In genomic region chr3:126509565-126510322, GRCh38 we compare ENCODE assay signal across 20 cellular contexts. TPM values are rescaled to one million over a fixed set of nuclear protein-coding genes. Genes with fewer than 3 reads are reported as not detected.
DNase-seq lines count a peak whose midpoint lies in the region; ATAC-seq, FAIRE-seq and TF ChIP-seq lines count a peak whose summit lies in the region.
"Had no signal": no experiment of that assay in that cellular context is flagged by ENCODE, and none has a peak within 500 bp of the region (broad histone marks: within the 10 kb centered on the region; RNA-seq: fewer than 3 reads in every experiment).

No MANE protein-coding gene starts in this region.

- H3K36me3 ChIP-seq in K562 (ENCODE audit: control insufficient read depth, insufficient read depth, low read length) (no peaks in the 10 kb centered on the region), lower lobe of right lung (no peaks in the 10 kb centered on the region)
- H3K36me3 ChIP-seq: brain microvascular endothelial cell had no signal

- H2AFZ ChIP-seq in K562 (ENCODE audit: low read depth, low read length) (no peak overlapping the region), H9 (ENCODE audit: low read length) (no peak overlapping the region)

- H3K79me2 ChIP-seq in K562 (ENCODE audit: control insufficient read depth, insufficient read depth, low read length) (no peaks in the 10 kb centered on the region), H9 (ENCODE audit: insufficient read depth, low read length) (no peaks in the 10 kb centered on the region)

- peaks cover 0 to 11% of the 10 kb centered on the region in 2 experiments; a peak in 2 of 5 replicates for H3K4me1 ChIP-seq in K562 (replicated peaks in 1 of 2; ENCODE audit: control insufficient read depth in 2 of 2, insufficient read depth in 2 of 2, low read length in 2 of 2)
- H3K4me1 ChIP-seq in lower lobe of right lung: no peaks in the 10 kb centered on the region
- H3K4me1 ChIP-seq in H9 (ENCODE audit: insufficient read depth, low read length): no peaks in the 10 kb centered on the region

- no peak overlapping the region for H3K9ac ChIP-seq in K562 (ENCODE audit: insufficient read depth in 1 of 2, low read depth in 2 of 2, low read length in 2 of 2)
- H3K9ac ChIP-seq in H9 (ENCODE audit: extremely low read depth, insufficient read length, low read length): no peak overlapping the region

- H3K27ac Mint-ChIP-seq in H9: no peak overlapping the region
- H3K27ac Mint-ChIP-seq: activated CD8-positive, alpha-beta T cell treated with anti-CD3 and anti-CD28 coated beads, Interleukin-2, amount 10 ng/mL, durations not matched to agents 7 days and 5 days; activated naive CD8-positive, alpha-beta T cell treated with anti-CD3 and anti-CD28 coated beads for 36 hours; naive thymus-derived CD8-positive, alpha-beta T cell; T-helper 1 cell treated with Interleukin-12 subunit alpha and Interleukin-12 subunit beta and Interleukin-4 antibody, amounts not matched to agents 30 μg/mL and 1 μg/mL, for 36 hours had no signal

- intact Hi-C loops in K562 (cut with micrococcal nuclease) (no loop called here), lower lobe of right lung (cut with DNase I) (no loop called here)

- H2BK5ac ChIP-seq in H9 (ENCODE audit: insufficient read length, low read length): no peak overlapping the region

- H4K20me1 ChIP-seq in K562 (replicated peaks; ENCODE audit: control insufficient read depth, insufficient read depth, low read length): no peaks in the 10 kb centered on the region; the same call in 1 of the 2 replicates
- H4K20me1 ChIP-seq in H9 (ENCODE audit: control insufficient read depth, insufficient read depth, insufficient read length): no peaks in the 10 kb centered on the region

- no peak overlapping the region for H3K4ac ChIP-seq in H9 (ENCODE audit: low read depth, low read length)

- no peak overlapping the region for H2BK12ac ChIP-seq in H9 (ENCODE audit: insufficient read length, low read depth, low read length)

- in situ Hi-C loops in K562 (cut with MboI): no loop called here
- in situ Hi-C loops in G401 (cut with HindIII; ENCODE audit: low sequenced_read_pairs): no loop called here

- no peak overlapping the region for H4K5ac ChIP-seq in H9 (ENCODE audit: insufficient read length, low read depth, low read length)

- H3K9me3 ChIP-seq in K562 (replicated peaks; ENCODE audit: control insufficient read depth, insufficient read depth, low read depth, low read length) (no peaks in the 10 kb centered on the region), lower lobe of right lung (no peaks in the 10 kb centered on the region), H9 (ENCODE audit: control insufficient read depth, low read depth, low read length) (no peaks in the 10 kb centered on the region)
- H3K9me3 ChIP-seq: Caco-2 had no signal

- H2AK5ac ChIP-seq in H9 (ENCODE audit: insufficient read length, low read length): no peak overlapping the region

- H3K23me2 ChIP-seq in H9 (ENCODE audit: insufficient read length, low read depth, low read length, poor library complexity, severe bottlenecking): no peaks in the 10 kb centered on the region

- no peak overlapping the region for H4K91ac ChIP-seq in H9 (ENCODE audit: insufficient read length, low read depth, low read length)

- no peaks in the 10 kb centered on the region for H3K9me3 Mint-ChIP-seq in H9
- H3K9me3 Mint-ChIP-seq: activated naive CD8-positive, alpha-beta T cell treated with anti-CD3 and anti-CD28 coated beads for 36 hours; naive thymus-derived CD8-positive, alpha-beta T cell; T-helper 1 cell treated with Interleukin-12 subunit alpha and Interleukin-12 subunit beta and Interleukin-4 antibody, amounts not matched to agents 30 μg/mL and 1 μg/mL, for 36 hours had no signal

- POLR2A ChIA-PET in K562 (lab: Yijun Ruan, JAX): no interaction called here

- no peak overlapping the region for H2BK120ac ChIP-seq in H9 (ENCODE audit: low read depth, low read length, poor library complexity, severe bottlenecking)

- under 1% methylated on average over 16 of the region's 20 CpGs for WGBS in K562 (ENCODE audit: insufficient coverage, low coverage, missing lambda C conversion rate)
- WGBS in H9 (ENCODE audit: extremely low coverage, insufficient read length, low lambda C conversion rate): no CpG with 5 or more reads among the region's 20 CpGs

- no peak overlapping the region for H2BK20ac ChIP-seq in H9 (ENCODE audit: low read depth, low read length, poor library complexity, severe bottlenecking)

- H3K4me3 Mint-ChIP-seq in H9: no peak overlapping the region
- H3K4me3 Mint-ChIP-seq: activated CD8-positive, alpha-beta T cell treated with anti-CD3 and anti-CD28 coated beads, Interleukin-2, amount 10 ng/mL, durations not matched to agents 7 days and 5 days; activated naive CD8-positive, alpha-beta T cell treated with anti-CD3 and anti-CD28 coated beads for 36 hours; naive thymus-derived CD8-positive, alpha-beta T cell; T-helper 1 cell treated with Interleukin-12 subunit alpha and Interleukin-12 subunit beta and Interleukin-4 antibody, amounts not matched to agents 30 μg/mL and 1 μg/mL, for 36 hours had no signal

- no peak overlapping the region for H3T11ph ChIP-seq in H9 (ENCODE audit: low read length)

- H3K4me1 Mint-ChIP-seq in H9: peaks cover 3% of the 10 kb centered on the region in 2 experiments; a peak in 3 of 4 replicates
- H3K4me1 Mint-ChIP-seq: activated naive CD8-positive, alpha-beta T cell treated with anti-CD3 and anti-CD28 coated beads for 36 hours; naive thymus-derived CD8-positive, alpha-beta T cell had no signal

- H3K4me3 ChIP-seq in K562 (no peak overlapping the region), lower lobe of right lung (no peak overlapping the region)

- peaks cover 2% of the 10 kb centered on the region; the same call in 1 of the 2 replicates for H3K27me3 Mint-ChIP-seq in H9 (ENCODE audit: low read depth)
- H3K27me3 Mint-ChIP-seq: activated naive CD8-positive, alpha-beta T cell treated with anti-CD3 and anti-CD28 coated beads for 36 hours had no signal

- peak; percentile 64 for DNase-seq in ELF-1 (ENCODE audit: low read depth, low spot score)
- peak; percentile 58 for DNase-seq in NCI-H1694 (lab: John Stamatoyannopoulos, UW)
- no peak for DNase-seq in K562 (ENCODE audit: extremely low read depth in 1 of 4, low spot score in 3 of 4)
- DNase-seq in lower lobe of right lung: peak; percentile 31
- no peak for DNase-seq in G401 (ENCODE audit: low spot score)
- no peak for DNase-seq in NCI-H510A treated with DMSO at 0.1 percent for 48 hours (lab: John Stamatoyannopoulos, UW)
- DNase-seq in H9: no peak
- DNase-seq: activated CD4-positive, CD25-positive, alpha-beta regulatory T cell; activated CD8-positive, alpha-beta T cell treated with anti-CD3 and anti-CD28 coated beads, Interleukin-2, amount 10 ng/mL, durations not matched to agents 7 days and 5 days; activated naive CD8-positive, alpha-beta T cell treated with anti-CD3 and anti-CD28 coated beads for 36 hours; brain microvascular endothelial cell; Caco-2; dermis blood vessel endothelial cell; NCI-H2227 treated with DMSO at 0.1 percent for 48 hours; SIG-M5 had no signal

- ATAC-seq in K562 (peak; percentile 51; the same call in 2 of the 3 replicates), lower lobe of right lung (no peak), HG03108 (IDR thresholded peaks at IDR 0.05; ENCODE audit: unreplicated experiment) (no peak)
- ATAC-seq: activated CD8-positive, alpha-beta T cell treated with anti-CD3 and anti-CD28 coated beads, Interleukin-2, amount 10 ng/mL, durations not matched to agents 7 days and 5 days; naive thymus-derived CD8-positive, alpha-beta T cell had no signal

- peaks cover 5 to 46% of the 10 kb centered on the region in 2 experiments; a peak in 4 of 5 replicates for H3K27me3 ChIP-seq in K562 (ENCODE audit: control insufficient read depth in 2 of 2, insufficient read depth in 2 of 2, low read length in 2 of 2)
- no peaks in the 10 kb centered on the region for H3K27me3 ChIP-seq in lower lobe of right lung (ENCODE audit: low read depth)
- no peaks in the 10 kb centered on the region for H3K27me3 ChIP-seq in H9 (ENCODE audit: insufficient read depth, low read length)
- H3K27me3 ChIP-seq: brain microvascular endothelial cell had no signal

- no peak overlapping the region for H3K18ac ChIP-seq in H9 (ENCODE audit: insufficient read length, low read depth, low read length)

- no peak overlapping the region for H3K56ac ChIP-seq in H9 (ENCODE audit: insufficient read length, low read depth, low read length)

- no peaks in the 10 kb centered on the region for H3K79me1 ChIP-seq in H9 (ENCODE audit: insufficient read depth, low read depth, low read length, poor library complexity, severe bottlenecking)

- H3K27ac ChIP-seq in K562 (ENCODE audit: extremely low read depth, low read depth, low read length) (no peak overlapping the region), lower lobe of right lung (no peak overlapping the region), H9 (ENCODE audit: insufficient read length, low read depth, low read length) (no peak overlapping the region)
- H3K27ac ChIP-seq: brain microvascular endothelial cell had no signal

- H2BK15ac ChIP-seq in H9 (ENCODE audit: low read depth, low read length): no peak overlapping the region

- no peak overlapping the region for H4K8ac ChIP-seq in H9 (replicated peaks; ENCODE audit: insufficient read length, low read depth, low read length)

- no peak for TF ChIP-seq POLR2A in K562 (conservative IDR thresholded peaks at IDR 0.05)

- no peaks in the 10 kb centered on the region for H3K9me1 ChIP-seq in K562 (ENCODE audit: control insufficient read depth, insufficient read depth, low read length)

- BruUV-seq in K562 (replicated peaks; lab: Mats Ljungman, UMichigan): no TSS peak

- no peak for TF ChIP-seq EP300 in K562 (IDR thresholded peaks at IDR 0.05; ENCODE audit: low read length)

- no peak for FAIRE-seq in K562 (lab: Jason Lieb, UNC)

- CTCF ChIA-PET in K562 (lab: Yijun Ruan, JAX; ENCODE audit: low intra/inter-chr PET ratio): no interaction called here

- H3K36me3 Mint-ChIP-seq in H9 (ENCODE audit: insufficient read depth in 1 of 3, low read depth in 3 of 3): no peaks in the 10 kb centered on the region
- H3K36me3 Mint-ChIP-seq: activated naive CD8-positive, alpha-beta T cell treated with anti-CD3 and anti-CD28 coated beads for 36 hours; naive thymus-derived CD8-positive, alpha-beta T cell had no signal

- no peak overlapping the region for H3K14ac ChIP-seq in H9 (ENCODE audit: insufficient read depth, low read length)

- TF ChIP-seq RAD21 in K562 (CRISPR knock-in tag; conservative IDR thresholded peaks at IDR 0.05 in 1 of 2, IDR thresholded peaks at IDR 0.05 in 1 of 2): no peak

- 0 out of 6 replicates have a peak, but pooled peaks of 1 of the 3 experiments have one; percentile 9 for TF ChIP-seq CTCF in K562 (IDR thresholded peaks at IDR 0.05 in 2 of 3, conservative IDR thresholded peaks at IDR 0.05 in 1 of 3; ENCODE audit: insufficient read depth in 2 of 3, low read depth in 1 of 3, low read length in 3 of 3)
- TF ChIP-seq CTCF in lower lobe of right lung (IDR thresholded peaks at IDR 0.05): no peak
- TF ChIP-seq CTCF in H9 (conservative IDR thresholded peaks at IDR 0.05): no peak

- H3K4me2 ChIP-seq in K562 (ENCODE audit: insufficient read depth, low read length): no peak overlapping the region
- no peak overlapping the region for H3K4me2 ChIP-seq in H9 (ENCODE audit: insufficient read depth, insufficient read length, low read length)

- H3K23ac ChIP-seq in H9 (ENCODE audit: insufficient read length, low read depth, low read length): no peak overlapping the region

RNA-seq across cellular contexts. Expression of gene UROC1, which starts 7.8 kb away (rescaled TPM):
- total RNA-seq in K562 (2011; cell fraction: chromatin; rRNA removed; ENCODE audit: low replicate concordance): not detected in 2 replicates
- total RNA-seq in K562 (2011; cell fraction: nucleolus; rRNA removed): not detected in 2 replicates
- total RNA-seq in K562 (2011; cell fraction: nucleoplasm; rRNA removed): not detected in 2 replicates
- not detected in 2 replicates for total RNA-seq in K562 (2014; rRNA removed)
- not detected in 2 replicates for total RNA-seq in K562 (2014; rRNA removed; fragmentation: Illumina TruSeq; extraction: Trizol)
- not detected in 2 replicates for total RNA-seq in K562 (2015; rRNA removed; fragmentation: Illumina TruSeq; extraction: Trizol)
- total RNA-seq in K562 (2021): 0.07 TPM in 1 of 2 replicates, not detected in the other
- not detected in 2 replicates for polyA plus RNA-seq in K562 (2011; rRNA removed)
- not detected in 2 replicates for polyA plus RNA-seq in K562 (2011; cell fraction: cytosol; rRNA removed)
- not detected in 2 replicates for polyA plus RNA-seq in K562 (2011; cell fraction: nucleus; rRNA removed)
- polyA plus RNA-seq in K562 (2012): not detected in 2 replicates
- polyA plus RNA-seq in K562 (2014; fragmentation: Illumina TruSeq; extraction: Trizol): not detected in 2 replicates
- not detected for polyA plus RNA-seq in K562 (2014; fragmentation: Nextera tagmentation; extraction: Ambion mirVana)
- not detected in 2 replicates for polyA plus RNA-seq in K562 (2014; rRNA removed)
- not detected in 2 replicates for polyA minus RNA-seq in K562 (2011; rRNA and poly(A)+ RNA removed)
- polyA minus RNA-seq in K562 (2011; cell fraction: cytosol; rRNA and poly(A)+ RNA removed): not detected in 2 replicates
- not detected in 2 replicates for polyA minus RNA-seq in K562 (2011; cell fraction: nucleus; rRNA and poly(A)+ RNA removed)
- not detected for total RNA-seq in lower lobe of right lung
- total RNA-seq in G401 (2014; rRNA removed; shearing (Covaris generic)): not detected in 2 replicates
- total RNA-seq in H9 (2021): not detected in 2 replicates
- total RNA-seq: activated naive CD8-positive, alpha-beta T cell treated with anti-CD3 and anti-CD28 coated beads for 36 hours; Caco-2; dermis blood vessel endothelial cell; lung microvascular endothelial cell had no signal
- polyA plus RNA-seq: esophagus had no signal

RNA-seq across cellular contexts. Expression of gene CHST13, which starts 14.2 kb away (rescaled TPM):
- total RNA-seq in K562 (2011; cell fraction: chromatin; rRNA removed; ENCODE audit: low replicate concordance): not detected in 2 replicates
- total RNA-seq in K562 (2011; cell fraction: nucleolus; rRNA removed): not detected in 2 replicates
- not detected in 2 replicates for total RNA-seq in K562 (2011; cell fraction: nucleoplasm; rRNA removed)
- not detected in 2 replicates for total RNA-seq in K562 (2014; rRNA removed)
- total RNA-seq in K562 (2014; rRNA removed; fragmentation: Illumina TruSeq; extraction: Trizol): not detected in 2 replicates
- not detected in 2 replicates for total RNA-seq in K562 (2015; rRNA removed; fragmentation: Illumina TruSeq; extraction: Trizol)
- not detected in 2 replicates for total RNA-seq in K562 (2021)
- not detected in 2 replicates for polyA plus RNA-seq in K562 (2011; rRNA removed)
- 0.09 TPM in 1 of 2 replicates, not detected in the other for polyA plus RNA-seq in K562 (2011; cell fraction: cytosol; rRNA removed)
- not detected in 2 replicates for polyA plus RNA-seq in K562 (2011; cell fraction: nucleus; rRNA removed)
- polyA plus RNA-seq in K562 (2012): 0.04 TPM in 1 of 2 replicates, not detected in the other
- not detected in 2 replicates for polyA plus RNA-seq in K562 (2014; fragmentation: Illumina TruSeq; extraction: Trizol)
- not detected for polyA plus RNA-seq in K562 (2014; fragmentation: Nextera tagmentation; extraction: Ambion mirVana)
- not detected in 2 replicates for polyA plus RNA-seq in K562 (2014; rRNA removed)
- polyA minus RNA-seq in K562 (2011; rRNA and poly(A)+ RNA removed): not detected in 2 replicates
- polyA minus RNA-seq in K562 (2011; cell fraction: cytosol; rRNA and poly(A)+ RNA removed): not detected in 2 replicates
- polyA minus RNA-seq in K562 (2011; cell fraction: nucleus; rRNA and poly(A)+ RNA removed): not detected in 2 replicates
- total RNA-seq in lower lobe of right lung: 1.5 TPM
- total RNA-seq in G401 (2014; rRNA removed; shearing (Covaris generic)): 0.49 and 2.0 TPM in 2 replicates
- total RNA-seq in H9 (2021): 0.85 and 0.99 TPM in 2 replicates
- total RNA-seq: activated CD8-positive, alpha-beta T cell treated with anti-CD3 and anti-CD28 coated beads, Interleukin-2, amount 10 ng/mL, durations not matched to agents 7 days and 5 days; activated naive CD8-positive, alpha-beta T cell treated with anti-CD3 and anti-CD28 coated beads for 36 hours; dermis blood vessel endothelial cell; lung microvascular endothelial cell; naive thymus-derived CD8-positive, alpha-beta T cell had no signal

RNA-seq across cellular contexts. Expression of gene ZXDC, which starts 34.1 kb away (rescaled TPM):
- total RNA-seq in K562 (2011; cell fraction: chromatin; rRNA removed; ENCODE audit: low replicate concordance): 35.8 and 48.6 TPM in 2 replicates
- 26.0 and 27.4 TPM in 2 replicates for total RNA-seq in K562 (2011; cell fraction: nucleolus; rRNA removed)
- total RNA-seq in K562 (2011; cell fraction: nucleoplasm; rRNA removed): 29.9 and 33.1 TPM in 2 replicates
- total RNA-seq in K562 (2014; rRNA removed): 9.8 and 12.2 TPM in 2 replicates
- 5.9 and 6.1 TPM in 2 replicates for total RNA-seq in K562 (2014; rRNA removed; fragmentation: Illumina TruSeq; extraction: Trizol)
- 7.0 and 7.6 TPM in 2 replicates for total RNA-seq in K562 (2015; rRNA removed; fragmentation: Illumina TruSeq; extraction: Trizol)
- 12.8 and 13.4 TPM in 2 replicates for total RNA-seq in K562 (2021)
- 6.9 and 9.5 TPM in 2 replicates for polyA plus RNA-seq in K562 (2011; rRNA removed)
- 9.3 and 9.4 TPM in 2 replicates for polyA plus RNA-seq in K562 (2011; cell fraction: cytosol; rRNA removed)
- polyA plus RNA-seq in K562 (2011; cell fraction: nucleus; rRNA removed): 23.7 and 30.8 TPM in 2 replicates
- 6.2 and 12.2 TPM in 2 replicates for polyA plus RNA-seq in K562 (2012)
- polyA plus RNA-seq in K562 (2014; fragmentation: Illumina TruSeq; extraction: Trizol): 7.5 and 8.6 TPM in 2 replicates
- under 1 TPM; 0.59 to 0.65 TPM for polyA plus RNA-seq in K562 (2014; fragmentation: Nextera tagmentation; extraction: Ambion mirVana)
- 7.3 and 8.0 TPM in 2 replicates for polyA plus RNA-seq in K562 (2014; rRNA removed)
- polyA minus RNA-seq in K562 (2011; rRNA and poly(A)+ RNA removed): 10.4 and 11.4 TPM in 2 replicates
- polyA minus RNA-seq in K562 (2011; cell fraction: cytosol; rRNA and poly(A)+ RNA removed): 9.3 and 13.4 TPM in 2 replicates
- polyA minus RNA-seq in K562 (2011; cell fraction: nucleus; rRNA and poly(A)+ RNA removed): 15.3 and 19.2 TPM in 2 replicates
- 40.4 TPM for total RNA-seq in lower lobe of right lung
- total RNA-seq in G401 (2014; rRNA removed; shearing (Covaris generic)): 11.4 and 18.9 TPM in 2 replicates
- 26.9 and 28.3 TPM in 2 replicates for total RNA-seq in H9 (2021)

RNA-seq across cellular contexts. Expression of gene C3orf22, which starts 49.0 kb away (rescaled TPM):
- not detected in 2 replicates for total RNA-seq in K562 (2011; cell fraction: chromatin; rRNA removed; ENCODE audit: low replicate concordance)
- not detected in 2 replicates for total RNA-seq in K562 (2011; cell fraction: nucleolus; rRNA removed)
- total RNA-seq in K562 (2011; cell fraction: nucleoplasm; rRNA removed): not detected in 2 replicates
- total RNA-seq in K562 (2014; rRNA removed) (not detected in 2 replicates), K562 (2014; rRNA removed; fragmentation: Illumina TruSeq; extraction: Trizol) (not detected in 2 replicates), K562 (2015; rRNA removed; fragmentation: Illumina TruSeq; extraction: Trizol) (not detected in 2 replicates), K562 (2021) (not detected in 2 replicates), lower lobe of right lung (not detected), H9 (2021) (not detected in 2 replicates)
- polyA plus RNA-seq in K562 (2011; rRNA removed) (not detected in 2 replicates), K562 (2014; fragmentation: Illumina TruSeq; extraction: Trizol) (not detected in 2 replicates), K562 (2014; fragmentation: Nextera tagmentation; extraction: Ambion mirVana) (not detected), K562 (2014; rRNA removed) (not detected in 2 replicates)
- not detected in 2 replicates for polyA plus RNA-seq in K562 (2011; cell fraction: cytosol; rRNA removed)
- polyA plus RNA-seq in K562 (2011; cell fraction: nucleus; rRNA removed): not detected in 2 replicates
- not detected in 2 replicates for polyA plus RNA-seq in K562 (2012)
- not detected in 2 replicates for polyA minus RNA-seq in K562 (2011; rRNA and poly(A)+ RNA removed)
- polyA minus RNA-seq in K562 (2011; cell fraction: cytosol; rRNA and poly(A)+ RNA removed): not detected in 2 replicates
- not detected in 2 replicates for polyA minus RNA-seq in K562 (2011; cell fraction: nucleus; rRNA and poly(A)+ RNA removed)
- not detected in 2 replicates for total RNA-seq in G401 (2014; rRNA removed; shearing (Covaris generic))
- total RNA-seq: activated CD8-positive, alpha-beta T cell treated with anti-CD3 and anti-CD28 coated beads, Interleukin-2, amount 10 ng/mL, durations not matched to agents 7 days and 5 days; activated naive CD8-positive, alpha-beta T cell treated with anti-CD3 and anti-CD28 coated beads for 36 hours; Caco-2; dermis blood vessel endothelial cell; lung microvascular endothelial cell; naive thymus-derived CD8-positive, alpha-beta T cell had no signal
- polyA plus RNA-seq: esophagus; naive thymus-derived CD8-positive, alpha-beta T cell had no signal

Comparison
In these comparisons a context has a peak if more than half of its experiments do, and no peak if none do; other contexts are left out.
1. DNase-seq: peak in ELF-1 (single experiment), NCI-H1694 (single experiment) and lower lobe of right lung (single experiment); none in K562 (0 of 4), G401 (single experiment), NCI-H510A treated with DMSO at 0.1 percent for 48 hours (single experiment) and H9 (single experiment).